27 cellular contexts compared by ENCODE assay signal in the genomic region with DNA sequence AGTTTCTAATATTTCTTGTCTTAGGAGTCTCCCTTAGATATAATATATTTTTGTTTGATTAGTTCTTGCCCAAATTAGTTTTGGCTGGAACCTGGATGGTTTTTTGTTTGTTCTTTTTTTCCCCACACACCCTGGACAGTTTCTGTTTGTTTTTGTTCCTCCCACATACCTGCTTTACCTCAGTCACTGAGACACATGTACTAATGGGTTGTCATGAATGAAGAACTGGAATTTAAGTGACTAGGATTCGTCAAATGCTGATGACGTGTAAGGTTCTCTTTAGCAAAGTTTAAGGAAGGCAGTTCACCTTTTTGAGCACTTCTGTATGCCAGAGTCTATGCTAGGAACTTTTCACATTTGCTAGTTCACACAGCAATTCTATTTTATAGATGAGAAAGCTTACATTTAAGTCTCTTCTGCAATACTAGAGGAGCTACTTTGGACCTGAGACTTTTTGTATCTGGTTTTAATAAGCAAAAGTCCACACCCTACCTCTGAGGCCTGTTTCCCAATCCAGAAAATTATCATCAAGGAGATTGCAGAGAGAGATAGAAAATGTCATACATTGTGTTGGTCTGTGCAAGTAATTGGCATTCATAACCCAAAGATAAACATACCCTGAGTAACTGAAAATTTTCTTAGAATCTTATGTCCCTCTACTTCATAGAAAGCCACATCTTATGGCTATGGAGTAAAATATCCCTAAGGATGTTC.
DNase-seq lines count a peak whose midpoint lies in the region; ATAC-seq and TF ChIP-seq lines count a peak whose summit lies in the region.
"Had no signal": no experiment of that assay in that cellular context is flagged by ENCODE, and none has a peak within 500 bp of the region (broad histone marks: within the 10 kb centered on the region; RNA-seq: fewer than 3 reads in every experiment).

No MANE protein-coding gene starts in this region.

- peaks cover 17% of the 10 kb centered on the region for H3K36me3 ChIP-seq in CD4-positive, CD25-positive, alpha-beta regulatory T cell (ENCODE audit: control insufficient read depth, insufficient read depth, low read length)
- no peaks in the 10 kb centered on the region for H3K36me3 ChIP-seq in HEK293 (ENCODE audit: control insufficient read depth in 2 of 2, insufficient read depth in 1 of 2, low read length in 2 of 2)
- peaks cover 0 to 13% (median 0%) of the 10 kb centered on the region in 3 experiments for H3K36me3 ChIP-seq in naive thymus-derived CD4-positive, alpha-beta T cell (ENCODE audit: control insufficient read depth in 2 of 3, insufficient read depth in 3 of 3, low read length in 3 of 3)
- H3K36me3 ChIP-seq: BE2C had no signal

- intact Hi-C loops in naive thymus-derived CD4-positive, alpha-beta T cell (cut with micrococcal nuclease): no loop called here

- H3K27ac Mint-ChIP-seq in CD4-positive, CD25-positive, alpha-beta regulatory T cell: peak overlapping the region in 2 of 3 donors; percentile 36 to 77
- peak overlapping the region in 6 of 9 donors; percentile 16 to 56 (median 38) for H3K27ac Mint-ChIP-seq in naive thymus-derived CD4-positive, alpha-beta T cell
- H3K27ac Mint-ChIP-seq: activated naive CD4-positive, alpha-beta T cell treated with anti-CD3 and anti-CD28 coated beads for 36 hours; H9 had no signal

- no peaks in the 10 kb centered on the region for H3K27me3 ChIP-seq in CD4-positive, CD25-positive, alpha-beta regulatory T cell (ENCODE audit: control insufficient read depth, insufficient read depth, low read length)
- no peaks in the 10 kb centered on the region for H3K27me3 ChIP-seq in naive thymus-derived CD4-positive, alpha-beta T cell (ENCODE audit: control insufficient read depth in 2 of 2, insufficient read depth in 2 of 2, low read length in 2 of 2)
- H3K27me3 ChIP-seq: BE2C, esophagus muscularis mucosa, testis had no signal

- TF ChIP-seq CTCF in HEK293 (tag by site-specific recombination; IDR thresholded peaks at IDR 0.05) (no peak), epithelial cell of esophagus (IDR thresholded peaks at IDR 0.05; ENCODE audit: insufficient read depth, low read depth, low read length, missing control alignments) (no peak)

- no peaks in the 10 kb centered on the region for H3K9me3 Mint-ChIP-seq in CD4-positive, CD25-positive, alpha-beta regulatory T cell
- peaks cover 0 to 2% (median 0%) of the 10 kb centered on the region in 11 donors for H3K9me3 Mint-ChIP-seq in naive thymus-derived CD4-positive, alpha-beta T cell
- H3K9me3 Mint-ChIP-seq: activated naive CD4-positive, alpha-beta T cell treated with anti-CD3 and anti-CD28 coated beads for 36 hours; H9 had no signal

- no peak for ATAC-seq in CD4-positive, CD25-positive, alpha-beta regulatory T cell (ENCODE audit: low read depth in 2 of 2)
- no peak for ATAC-seq in naive thymus-derived CD4-positive, alpha-beta T cell
- ATAC-seq: activated CD4-positive, CD25-positive, alpha-beta regulatory T cell treated with anti-CD3 and anti-CD28 coated beads, Interleukin-2, amount 50 U/mL, for 24 hours; SK-N-SH treated with all-trans-retinoic acid at 6 μM for 48 hours had no signal

- peaks cover 43 to 76% (median 51%) of the 10 kb centered on the region in 4 donors for H3K4me1 Mint-ChIP-seq in CD4-positive, CD25-positive, alpha-beta regulatory T cell
- H3K4me1 Mint-ChIP-seq in naive thymus-derived CD4-positive, alpha-beta T cell: peaks cover 8 to 82% (median 61%) of the 10 kb centered on the region in 7 donors

- H3K27me3 Mint-ChIP-seq in CD4-positive, CD25-positive, alpha-beta regulatory T cell: no peaks in the 10 kb centered on the region
- H3K27me3 Mint-ChIP-seq in naive thymus-derived CD4-positive, alpha-beta T cell: no peaks in the 10 kb centered on the region

- POLR2A ChIA-PET in HEK293 (lab: Yijun Ruan, JAX): no interaction called here
- POLR2A ChIA-PET in naive thymus-derived CD4-positive, alpha-beta T cell (lab: Charles Lee): interaction anchor here (0.6 kb wide), 1 partner anchor 14 kb away, joined by 3 read pairs; no protein-coding TSS in a partner anchor

- H3K4me1 ChIP-seq in CD4-positive, CD25-positive, alpha-beta regulatory T cell (ENCODE audit: control insufficient read depth, insufficient read depth, low read length, poor library complexity, severe bottlenecking): peaks cover 13% of the 10 kb centered on the region
- H3K4me1 ChIP-seq in HEK293 (ENCODE audit: control insufficient read depth, insufficient read depth, low read length): no peaks in the 10 kb centered on the region
- peaks cover 0 to 6% of the 10 kb centered on the region in 2 donors for H3K4me1 ChIP-seq in naive thymus-derived CD4-positive, alpha-beta T cell (ENCODE audit: control insufficient read depth in 2 of 2, insufficient read depth in 2 of 2, low read length in 2 of 2)
- H3K4me1 ChIP-seq: BE2C, esophagus muscularis mucosa, testis had no signal

- no peaks in the 10 kb centered on the region for H3K9me3 ChIP-seq in CD4-positive, CD25-positive, alpha-beta regulatory T cell (ENCODE audit: control insufficient read depth in 2 of 2, low read length in 2 of 2)
- H3K9me3 ChIP-seq in HEK293 (ENCODE audit: control insufficient read depth, insufficient read depth, low read depth, low read length): no peaks in the 10 kb centered on the region
- no peaks in the 10 kb centered on the region for H3K9me3 ChIP-seq in naive thymus-derived CD4-positive, alpha-beta T cell (ENCODE audit: control insufficient read depth in 2 of 3, low read length in 3 of 3)
- H3K9me3 ChIP-seq: BE2C, esophagus muscularis mucosa, testis had no signal

- H3K4me3 Mint-ChIP-seq in CD4-positive, CD25-positive, alpha-beta regulatory T cell: no peak overlapping the region
- no peak overlapping the region for H3K4me3 Mint-ChIP-seq in naive thymus-derived CD4-positive, alpha-beta T cell
- H3K4me3 Mint-ChIP-seq: activated naive CD4-positive, alpha-beta T cell treated with anti-CD3 and anti-CD28 coated beads for 36 hours; H9 had no signal

- CTCF ChIA-PET in HEK293 (lab: Yijun Ruan, JAX): interaction anchor here (1.2 kb wide), 1 partner anchor 45 kb away, joined by 5 read pairs; no protein-coding TSS in a partner anchor
- CTCF ChIA-PET in naive thymus-derived CD4-positive, alpha-beta T cell (lab: Charles Lee): interaction anchor here (1.3 kb wide), 1 partner anchor 46 kb away, joined by 3 read pairs; no protein-coding TSS in a partner anchor

- no peak overlapping the region for H3K4me3 ChIP-seq in CD4-positive, CD25-positive, alpha-beta regulatory T cell (ENCODE audit: low read depth, low read length)
- H3K4me3 ChIP-seq in HEK293 (ENCODE audit: low read depth, low read length): no peak overlapping the region
- H3K4me3 ChIP-seq in epithelial cell of esophagus (ENCODE audit: low read length): no peak overlapping the region
- H3K4me3 ChIP-seq in naive thymus-derived CD4-positive, alpha-beta T cell (ENCODE audit: low read length): no peak overlapping the region
- H3K4me3 ChIP-seq: esophagus muscularis mucosa, lung, testis had no signal

- peaks cover 12% of the 10 kb centered on the region for H3K36me3 Mint-ChIP-seq in CD4-positive, CD25-positive, alpha-beta regulatory T cell
- peaks cover 0 to 24% (median 5%) of the 10 kb centered on the region in 5 donors for H3K36me3 Mint-ChIP-seq in naive thymus-derived CD4-positive, alpha-beta T cell

- H3K27ac ChIP-seq in CD4-positive, CD25-positive, alpha-beta regulatory T cell (ENCODE audit: insufficient read depth, low read length, poor library complexity, severe bottlenecking): no peak overlapping the region
- H3K27ac ChIP-seq in HEK293 (ENCODE audit: extremely low read depth, low read depth, low read length): no peak overlapping the region
- H3K27ac ChIP-seq in naive thymus-derived CD4-positive, alpha-beta T cell (ENCODE audit: low read depth, low read length): no peak overlapping the region
- H3K27ac ChIP-seq: esophagus muscularis mucosa, RWPE1, testis had no signal

- DNase-seq in CD4-positive, CD25-positive, alpha-beta regulatory T cell: no peak
- DNase-seq in epithelial cell of esophagus (ENCODE audit: low read depth) (peak; percentile 61), NCI-H146 treated with DMSO at 0.1 percent for 48 hours (lab: John Stamatoyannopoulos, UW; ENCODE audit: unreplicated experiment) (no peak), COR-L47 (lab: John Stamatoyannopoulos, UW) (no peak)
- no peak for DNase-seq in naive thymus-derived CD4-positive, alpha-beta T cell
- no peak for DNase-seq in activated CD4-positive, CD25-positive, alpha-beta regulatory T cell treated with anti-CD3 and anti-CD28 coated beads, Interleukin-2, amount 50 U/mL, for 72 hours
- DNase-seq: activated naive CD4-positive, alpha-beta T cell treated with anti-CD3 and anti-CD28 coated beads for 36 hours; activated T-cell treated with anti-CD3 and anti-CD28 coated beads, Interleukin-2, amount 50 U/mL, for 48 hours; BE2C; cerebellar nuclear complex; effector CD8-positive, alpha-beta T cell; H9; KBM-7; NCI-H146; NCI-H526 treated with DMSO at 0.1 percent for 48 hours; nucleus accumbens; small intestine; stimulated activated CD4-positive, alpha-beta T cell treated with anti-CD3 and anti-CD28 coated beads, Interleukin-2, amount 100 ng/mL, for 48 hours; stimulated activated naive CD4-positive, alpha-beta T cell; T1000; testis had no signal

TF ChIP-seq in HEK293, 187 proteins besides CTCF, POLR2A, EP300 and RAD21:
- peak; percentile 13; the same call in 1 of the 2 replicates for TF ChIP-seq ZFHX2 (tag by site-specific recombination; conservative IDR thresholded peaks at IDR 0.05)
- TF ChIP-seq, protein P1, sequence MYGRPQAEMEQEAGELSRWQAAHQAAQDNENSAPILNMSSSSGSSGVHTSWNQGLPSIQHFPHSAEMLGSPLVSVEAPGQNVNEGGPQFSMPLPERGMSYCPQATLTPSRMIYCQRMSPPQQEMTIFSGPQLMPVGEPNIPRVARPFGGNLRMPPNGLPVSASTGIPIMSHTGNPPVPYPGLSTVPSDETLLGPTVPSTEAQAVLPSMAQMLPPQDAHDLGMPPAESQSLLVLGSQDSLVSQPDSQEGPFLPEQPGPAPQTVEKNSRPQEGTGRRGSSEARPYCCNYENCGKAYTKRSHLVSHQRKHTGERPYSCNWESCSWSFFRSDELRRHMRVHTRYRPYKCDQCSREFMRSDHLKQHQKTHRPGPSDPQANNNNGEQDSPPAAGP (tag by site-specific recombination; IDR thresholded peaks at IDR 0.05): no peak
- no peak for TF ChIP-seq ZNF426 (tag by site-specific recombination; IDR thresholded peaks at IDR 0.05)
- TF ChIP-seq ZNF843 (tag by site-specific recombination; IDR thresholded peaks at IDR 0.05): no peak
